8 cellular contexts compared by ENCODE assay signal in genomic region chr21:46323710-46324389, GRCh38. TPM values are rescaled to one million over a fixed set of nuclear protein-coding genes. Genes with fewer than 3 reads are reported as not detected.
DNase-seq lines count a peak whose midpoint lies in the region; ATAC-seq and TF ChIP-seq lines count a peak whose summit lies in the region.

Gene C21orf58 (minus strand): TSS chr21:46323870. CDS start chr21:46322738, 1,132 bp downstream.
Gene PCNT (plus strand): TSS chr21:46324156. CDS start chr21:46324229, 73 bp downstream.

- no peaks in the 10 kb centered on the region for H4K20me1 ChIP-seq in H9 (ENCODE audit: control insufficient read depth, insufficient read depth, insufficient read length)

- no peak for TF ChIP-seq CTCF in H9 (conservative IDR thresholded peaks at IDR 0.05)
- no peak for TF ChIP-seq CTCF in fibroblast of the aortic adventitia (IDR thresholded peaks at IDR 0.05; ENCODE audit: insufficient read depth, low read length)

- no peak within 1 kb of the TSS for H2BK20ac ChIP-seq in H9 (ENCODE audit: low read depth, low read length, poor library complexity, severe bottlenecking)

- peaks cover 31 to 35% of the 10 kb centered on the region in 2 experiments for H3K4me1 Mint-ChIP-seq in H9
- H3K4me1 Mint-ChIP-seq in activated T-helper 2 cell treated with anti-CD3 and anti-CD28 coated beads, Interferon-gamma antibody, Interleukin-2, Interleukin-4, amounts not matched to agents 10 μg/mL and 5 μg/mL and 100 μg/mL, durations not matched to agents 14 hours and 24 hours and 36 hours (ENCODE audit: low read depth): peaks cover 30% of the 10 kb centered on the region
- peaks cover 20 to 24% of the 10 kb centered on the region in 2 donors for H3K4me1 Mint-ChIP-seq in natural killer cell treated with Interleukin-12 subunit alpha and Interleukin-12 subunit beta and Interleukin-15 and Interleukin-18, amount 100 ng/mL, for 72 hours (ENCODE audit: low read depth in 2 of 2)

- H4K5ac ChIP-seq in H9 (ENCODE audit: insufficient read length, low read depth, low read length): peak within 1 kb of the TSS; percentile 79

- peaks cover 15% of the 10 kb centered on the region; the same call in 1 of the 2 replicates for H3K79me2 ChIP-seq in H9 (ENCODE audit: insufficient read depth, low read length)

- peaks cover 7% of the 10 kb centered on the region; the same call in 1 of the 2 replicates for H3K4me1 ChIP-seq in H9 (ENCODE audit: insufficient read depth, low read length)

- no peak within 1 kb of the TSS for H3K23ac ChIP-seq in H9 (ENCODE audit: insufficient read length, low read depth, low read length)

- H3K4me3 ChIP-seq in fibroblast of the aortic adventitia (ENCODE audit: low read depth, low read length): peak within 1 kb of the TSS; percentile 97

- peaks cover 32 to 47% (median 40%) of the 10 kb centered on the region in 3 experiments for H3K36me3 Mint-ChIP-seq in H9 (ENCODE audit: insufficient read depth in 1 of 3, low read depth in 3 of 3)
- H3K36me3 Mint-ChIP-seq in activated T-helper 2 cell treated with anti-CD3 and anti-CD28 coated beads, Interferon-gamma antibody, Interleukin-2, Interleukin-4, amounts not matched to agents 10 μg/mL and 5 μg/mL and 100 μg/mL, durations not matched to agents 14 hours and 24 hours and 36 hours (ENCODE audit: low read depth): peaks cover 48% of the 10 kb centered on the region
- H3K36me3 Mint-ChIP-seq in natural killer cell treated with Interleukin-12 subunit alpha and Interleukin-12 subunit beta and Interleukin-15 and Interleukin-18, amount 100 ng/mL, for 72 hours: peaks cover 10% of the 10 kb centered on the region

- H3K56ac ChIP-seq in H9 (ENCODE audit: insufficient read length, low read depth, low read length): no peak within 1 kb of the TSS

- H3K4ac ChIP-seq in H9 (ENCODE audit: low read depth, low read length): peak within 1 kb of the TSS; percentile 22; the same call in 1 of the 2 replicates

- H3K27me3 Mint-ChIP-seq in H9 (ENCODE audit: low read depth): no peaks in the 10 kb centered on the region
- no peaks in the 10 kb centered on the region for H3K27me3 Mint-ChIP-seq in activated T-helper 2 cell treated with anti-CD3 and anti-CD28 coated beads, Interferon-gamma antibody, Interleukin-2, Interleukin-4, amounts not matched to agents 10 μg/mL and 5 μg/mL and 100 μg/mL, durations not matched to agents 14 hours and 24 hours and 36 hours (ENCODE audit: low read depth)
- H3K27me3 Mint-ChIP-seq in natural killer cell treated with Interleukin-12 subunit alpha and Interleukin-12 subunit beta and Interleukin-15 and Interleukin-18, amount 100 ng/mL, for 72 hours: no peaks in the 10 kb centered on the region

- H3K27ac Mint-ChIP-seq in H9: peak within 1 kb of the TSS; percentile 98 to 99 (median 99)
- H3K27ac Mint-ChIP-seq in activated T-helper 2 cell treated with anti-CD3 and anti-CD28 coated beads, Interferon-gamma antibody, Interleukin-2, Interleukin-4, amounts not matched to agents 10 μg/mL and 5 μg/mL and 100 μg/mL, durations not matched to agents 14 hours and 24 hours and 36 hours: peak within 1 kb of the TSS; percentile 99
- peak within 1 kb of the TSS; percentile 86 to 91 for H3K27ac Mint-ChIP-seq in natural killer cell treated with Interleukin-12 subunit alpha and Interleukin-12 subunit beta and Interleukin-15 and Interleukin-18, amount 100 ng/mL, for 72 hours

- H3K27ac ChIP-seq in H9 (ENCODE audit: insufficient read length, low read depth, low read length): peak within 1 kb of the TSS; percentile 69

- H2BK120ac ChIP-seq in H9 (ENCODE audit: low read depth, low read length, poor library complexity, severe bottlenecking): peak within 1 kb of the TSS; percentile 74

- H3K23me2 ChIP-seq in H9 (ENCODE audit: insufficient read length, low read depth, low read length, poor library complexity, severe bottlenecking): peaks cover 17% of the 10 kb centered on the region

- peak; percentile 91 to 94 for ATAC-seq in natural killer cell treated with Interleukin-12 subunit alpha and Interleukin-12 subunit beta and Interleukin-15 and Interleukin-18, amount 100 ng/mL, for 72 hours

- DNase-seq in ELR (ENCODE audit: low read depth) (peak; percentile 96), H9 (peak; percentile 97), M059J (ENCODE audit: low read depth) (peak; percentile 98), fibroblast of the aortic adventitia (ENCODE audit: low read depth) (peak; percentile 97)
- DNase-seq in activated T-helper 2 cell treated with anti-CD3 and anti-CD28 coated beads, Interferon-gamma antibody, Interleukin-2, Interleukin-4, amounts not matched to agents 10 μg/mL and 5 μg/mL and 100 μg/mL, durations not matched to agents 14 hours and 24 hours and 36 hours (ENCODE audit: low spot score): peak; percentile 98
- peak; percentile 99 for DNase-seq in natural killer cell treated with Interleukin-12 subunit alpha and Interleukin-12 subunit beta and Interleukin-15 and Interleukin-18, amount 100 ng/mL, for 72 hours (ENCODE audit: low spot score)
- peak; percentile 96 for DNase-seq in stimulated activated naive CD4-positive, alpha-beta T cell treated with Interleukin-2 at 50 U/mL for 16 hours (lab: John Stamatoyannopoulos, UW)

- peak; percentile 71 for TF ChIP-seq POLR2A in Raji (IDR thresholded peaks at IDR 0.05; ENCODE audit: insufficient read depth, low read depth, low read length)

- H4K8ac ChIP-seq in H9 (replicated peaks; ENCODE audit: insufficient read length, low read depth, low read length): no peak within 1 kb of the TSS

- H2AK5ac ChIP-seq in H9 (ENCODE audit: insufficient read length, low read length): no peak within 1 kb of the TSS

- intact Hi-C loops in activated T-helper 2 cell treated with anti-CD3 and anti-CD28 coated beads, Interferon-gamma antibody, Interleukin-2, Interleukin-4, amounts not matched to agents 10 μg/mL and 5 μg/mL and 100 μg/mL, durations not matched to agents 14 hours and 24 hours and 36 hours (cut with micrococcal nuclease): loop anchor here (1.0 to 10.0 kb wide), 3 partner anchors 38 to 349 kb away; partner anchors contain the start of genes LSS and YBEY

- peak within 1 kb of the TSS; percentile 94 for H3K14ac ChIP-seq in H9 (ENCODE audit: insufficient read depth, low read length)

- peaks cover 2% of the 10 kb centered on the region for H3K79me1 ChIP-seq in H9 (ENCODE audit: insufficient read depth, low read depth, low read length, poor library complexity, severe bottlenecking)

- peak within 1 kb of the TSS; percentile 96 for H3K9ac ChIP-seq in H9 (ENCODE audit: extremely low read depth, insufficient read length, low read length)

- no peaks in the 10 kb centered on the region for H3K9me3 Mint-ChIP-seq in H9
- H3K9me3 Mint-ChIP-seq in activated T-helper 2 cell treated with anti-CD3 and anti-CD28 coated beads, Interferon-gamma antibody, Interleukin-2, Interleukin-4, amounts not matched to agents 10 μg/mL and 5 μg/mL and 100 μg/mL, durations not matched to agents 14 hours and 24 hours and 36 hours: no peaks in the 10 kb centered on the region
- no peaks in the 10 kb centered on the region for H3K9me3 Mint-ChIP-seq in natural killer cell treated with Interleukin-12 subunit alpha and Interleukin-12 subunit beta and Interleukin-15 and Interleukin-18, amount 100 ng/mL, for 72 hours

- H2BK15ac ChIP-seq in H9 (ENCODE audit: low read depth, low read length): no peak within 1 kb of the TSS

- H3K4me2 ChIP-seq in H9 (ENCODE audit: insufficient read depth, insufficient read length, low read length): peak within 1 kb of the TSS; percentile 97

- peak within 1 kb of the TSS; percentile 94 to 98 for H3K4me3 Mint-ChIP-seq in H9
- H3K4me3 Mint-ChIP-seq in activated T-helper 2 cell treated with anti-CD3 and anti-CD28 coated beads, Interferon-gamma antibody, Interleukin-2, Interleukin-4, amounts not matched to agents 10 μg/mL and 5 μg/mL and 100 μg/mL, durations not matched to agents 14 hours and 24 hours and 36 hours (ENCODE audit: low read depth): peak within 1 kb of the TSS; percentile 97
- peak within 1 kb of the TSS; percentile 86 for H3K4me3 Mint-ChIP-seq in natural killer cell treated with Interleukin-12 subunit alpha and Interleukin-12 subunit beta and Interleukin-15 and Interleukin-18, amount 100 ng/mL, for 72 hours

- H2BK5ac ChIP-seq in H9 (ENCODE audit: insufficient read length, low read length): no peak within 1 kb of the TSS

- peak within 1 kb of the TSS; percentile 84 for H3K18ac ChIP-seq in H9 (ENCODE audit: insufficient read length, low read depth, low read length)

- no CpG with 5 or more reads among the region's 76 CpGs for WGBS in H9 (ENCODE audit: extremely low coverage, insufficient read length, low lambda C conversion rate)

- no peak within 1 kb of the TSS for H4K91ac ChIP-seq in H9 (ENCODE audit: insufficient read length, low read depth, low read length)

- no peak within 1 kb of the TSS for H3T11ph ChIP-seq in H9 (ENCODE audit: low read length)

- no peaks in the 10 kb centered on the region for H3K27me3 ChIP-seq in H9 (ENCODE audit: insufficient read depth, low read length)

- no peak within 1 kb of the TSS for H2AFZ ChIP-seq in H9 (ENCODE audit: low read length)

- H2BK12ac ChIP-seq in H9 (ENCODE audit: insufficient read length, low read depth, low read length): no peak within 1 kb of the TSS

- H3K9me3 ChIP-seq in H9 (ENCODE audit: control insufficient read depth, low read depth, low read length): no peaks in the 10 kb centered on the region

RNA-seq across cellular contexts. Expression of gene C21orf58, which starts in this region (rescaled TPM):
- total RNA-seq in H9 (2021) (17.2 and 19.1 TPM in 2 replicates), fibroblast of the aortic adventitia (ENCODE audit: low replicate concordance) (3.6 and 10.2 TPM in 2 replicates)
- total RNA-seq in M059J (2014; rRNA removed; shearing (Covaris generic)): 11.2 and 16.2 TPM in 2 replicates
- total RNA-seq in activated T-helper 2 cell treated with anti-CD3 and anti-CD28 coated beads, Interferon-gamma antibody, Interleukin-2, Interleukin-4, amounts not matched to agents 10 μg/mL and 5 μg/mL and 100 μg/mL, durations not matched to agents 14 hours and 24 hours and 36 hours: 32.2 and 32.8 TPM in 2 replicates
- total RNA-seq in natural killer cell treated with Interleukin-12 subunit alpha and Interleukin-12 subunit beta and Interleukin-15 and Interleukin-18, amount 100 ng/mL, for 72 hours: 10 to 100 TPM; 12.3 to 49.3 TPM

RNA-seq across cellular contexts. Expression of gene PCNT, which starts in this region (rescaled TPM):
- 39.6 and 40.6 TPM in 2 replicates for total RNA-seq in H9 (2021)
- 17.0 and 29.0 TPM in 2 replicates for total RNA-seq in M059J (2014; rRNA removed; shearing (Covaris generic))
- total RNA-seq in activated T-helper 2 cell treated with anti-CD3 and anti-CD28 coated beads, Interferon-gamma antibody, Interleukin-2, Interleukin-4, amounts not matched to agents 10 μg/mL and 5 μg/mL and 100 μg/mL, durations not matched to agents 14 hours and 24 hours and 36 hours: 55.8 and 58.8 TPM in 2 replicates
- total RNA-seq in fibroblast of the aortic adventitia (ENCODE audit: low replicate concordance): 27.8 and 40.3 TPM in 2 replicates
- 100 to 1,000 TPM in 1 of 2 donors, 10 to 100 TPM in 1; 58.1 to 120 TPM for total RNA-seq in natural killer cell treated with Interleukin-12 subunit alpha and Interleukin-12 subunit beta and Interleukin-15 and Interleukin-18, amount 100 ng/mL, for 72 hours

Comparison
In these comparisons a context has a peak if more than half of its experiments do, and no peak if none do; other contexts are left out.
1. Peak in every context shown above with its lines: DNase-seq, ATAC-seq, H3K4me3 ChIP-seq and H3K27ac ChIP-seq.